8 cellular contexts compared by ENCODE assay signal in genomic region chr1:157691285-157691920, GRCh38. TPM values are rescaled to one million over a fixed set of nuclear protein-coding genes. Genes with fewer than 3 reads are reported as not detected.
DNase-seq lines count a peak whose midpoint lies in the region; ATAC-seq, FAIRE-seq and TF ChIP-seq lines count a peak whose summit lies in the region.

No MANE protein-coding gene starts in this region.

- H3K4me1 Mint-ChIP-seq in mesothelial cell of epicardium = no peaks in the 10 kb centered on the region

- no peaks in the 10 kb centered on the region for H3K36me3 Mint-ChIP-seq in mesothelial cell of epicardium

- no peak overlapping the region for H3K4me3 Mint-ChIP-seq in mesothelial cell of epicardium

- H3K27me3 Mint-ChIP-seq in mesothelial cell of epicardium (ENCODE audit: low read depth) = peaks cover 13% of the 10 kb centered on the region

- no peaks in the 10 kb centered on the region for H3K9me3 Mint-ChIP-seq in mesothelial cell of epicardium

- H3K27ac ChIP-seq in gastrocnemius medialis = no peak overlapping the region

- DNase-seq in NCI-H748 (lab: John Stamatoyannopoulos, UW; ENCODE audit: unreplicated experiment) = peak; percentile 31
- DNase-seq in NCI-H748 treated with DMSO at 0.1 percent for 48 hours (lab: John Stamatoyannopoulos, UW) = no peak
- peak; percentile 32 for DNase-seq in NCI-H1694 treated with DMSO at 0.1 percent for 48 hours (lab: John Stamatoyannopoulos, UW)
- DNase-seq in bronchial epithelial cell (ENCODE audit: low read depth) = peak; percentile 36
- DNase-seq in mesothelial cell of epicardium (ENCODE audit: low spot score in 2 of 2, unreplicated experiment in 2 of 2) = no peak
- DNase-seq in gastrocnemius medialis = no peak
- DNase-seq in activated gamma-delta T cell treated with Interleukin-2 at 50 U/mL for 16 hours = no peak

- no peaks in the 10 kb centered on the region for H3K9me3 ChIP-seq in gastrocnemius medialis

- H3K27ac Mint-ChIP-seq in mesothelial cell of epicardium = no peak overlapping the region

- in situ Hi-C loops in gastrocnemius medialis (cut with MboI; ENCODE audit: low sequenced_read_pairs in 4 of 4) = no loop called here

- FAIRE-seq in bronchial epithelial cell (lab: Jason Lieb, UNC) = no peak

- H3K36me3 ChIP-seq in bronchial epithelial cell (ENCODE audit: control insufficient read depth, insufficient read depth, low read length) (no peaks in the 10 kb centered on the region), gastrocnemius medialis (no peaks in the 10 kb centered on the region)

- ATAC-seq in gastrocnemius medialis (no peak), GM21737 (IDR thresholded peaks at IDR 0.05; ENCODE audit: unreplicated experiment) (no peak)

- H3K27me3 ChIP-seq in bronchial epithelial cell (ENCODE audit: control insufficient read depth, insufficient read depth, low read length) (no peaks in the 10 kb centered on the region), gastrocnemius medialis (no peaks in the 10 kb centered on the region)

- TF ChIP-seq POLR2A in gastrocnemius medialis (IDR thresholded peaks at IDR 0.05) = no peak

- no peaks in the 10 kb centered on the region for H3K4me1 ChIP-seq in gastrocnemius medialis

- no peak overlapping the region for H3K4me3 ChIP-seq in bronchial epithelial cell (ENCODE audit: low read depth, low read length)
- H3K4me3 ChIP-seq in gastrocnemius medialis = no peak overlapping the region

- TF ChIP-seq CTCF in bronchial epithelial cell (IDR thresholded peaks at IDR 0.05; ENCODE audit: insufficient read depth, low read length, severe bottlenecking) = peak; percentile 61
- TF ChIP-seq CTCF in mesothelial cell of epicardium (IDR thresholded peaks at IDR 0.05; ENCODE audit: unreplicated experiment) = peak; percentile 23
- no peak for TF ChIP-seq CTCF in gastrocnemius medialis (IDR thresholded peaks at IDR 0.05 in 4 of 5, conservative IDR thresholded peaks at IDR 0.05 in 1 of 5)

- intact Hi-C loops in gastrocnemius medialis (cut with DNase I; ENCODE audit: low total_unique reads) = no loop called here

RNA-seq across cellular contexts. Expression of gene FCRL3, which starts 9.2 kb away (rescaled TPM):
- not detected in 2 replicates for total RNA-seq in bronchial epithelial cell
- not detected in 3 replicates for total RNA-seq in mesothelial cell of epicardium
- not detected for total RNA-seq in gastrocnemius medialis

Comparison
In these comparisons a context has a peak if more than half of its experiments do, and no peak if none do; other contexts are left out.
1. DNase-seq: peak in NCI-H748 (single experiment), NCI-H1694 treated with DMSO at 0.1 percent for 48 hours (single experiment) and bronchial epithelial cell (single experiment); none in NCI-H748 treated with DMSO at 0.1 percent for 48 hours (single experiment), mesothelial cell of epicardium (0 of 2), gastrocnemius medialis (0 of 2) and activated gamma-delta T cell treated with Interleukin-2 at 50 U/mL for 16 hours (single experiment).
2. CTCF ChIP-seq: peak in bronchial epithelial cell (single experiment) and mesothelial cell of epicardium (single experiment); none in gastrocnemius medialis (0 of 5).